ENCODE assay signal across 16 cellular contexts in the genomic region with DNA sequence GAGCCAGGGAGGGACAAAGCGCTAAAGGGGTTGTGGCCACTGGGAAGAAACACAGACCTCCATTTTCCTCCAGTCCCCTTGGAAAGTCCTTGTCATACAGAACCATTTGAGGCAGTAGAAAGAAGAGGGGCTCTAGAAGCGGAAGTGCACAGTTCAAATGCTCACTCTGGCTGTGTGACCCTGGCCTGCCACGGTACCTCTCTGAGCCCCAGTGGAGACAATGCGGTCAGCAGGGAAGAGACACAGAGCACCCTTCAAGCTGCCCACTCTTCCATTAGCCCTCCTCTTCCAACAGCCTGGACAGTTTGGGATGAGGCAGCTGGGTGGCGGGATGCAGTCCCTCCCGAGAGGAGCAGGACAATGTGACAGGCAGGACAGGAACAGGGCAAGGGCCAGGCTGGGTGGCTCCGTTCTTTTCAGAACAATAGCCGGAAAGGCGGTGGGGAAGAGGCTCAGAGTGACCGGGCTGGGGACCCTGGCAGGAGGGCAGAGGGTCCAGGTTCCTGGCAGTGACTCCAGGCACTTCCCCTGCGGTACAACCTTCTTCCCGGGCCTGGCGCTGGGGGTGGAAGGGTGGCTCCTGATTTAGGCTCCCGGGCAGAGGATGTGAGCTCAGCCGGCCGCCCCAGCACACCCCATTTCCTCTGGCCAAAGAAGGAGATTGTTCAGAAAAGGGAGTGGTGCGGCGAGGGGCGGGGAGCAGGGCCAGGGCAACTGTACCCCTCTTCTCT. TPM values are rescaled to one million over a fixed set of nuclear protein-coding genes. Genes with fewer than 3 reads are reported as not detected.
DNase-seq lines count a peak whose midpoint lies in the region; ATAC-seq and TF ChIP-seq lines count a peak whose summit lies in the region.
"Had no signal": no experiment of that assay in that cellular context is flagged by ENCODE, and none has a peak within 500 bp of the region (broad histone marks: within the 10 kb centered on the region; RNA-seq: fewer than 3 reads in every experiment).

No MANE protein-coding gene starts in this region.

- peak overlapping the region; percentile 44 for H3K23ac ChIP-seq in trophoblast cell (ENCODE audit: low read length)

- H2BK5ac ChIP-seq in trophoblast cell (ENCODE audit: low read depth, low read length, poor library complexity), result no peak overlapping the region

- H2AK5ac ChIP-seq in trophoblast cell (ENCODE audit: low read length), result no peak overlapping the region

- H2BK12ac ChIP-seq in trophoblast cell (ENCODE audit: low read length), result no peak overlapping the region

- peak; percentile 48 for DNase-seq in dermis blood vessel endothelial cell
- peak; percentile 69 for DNase-seq in right atrium auricular region (ENCODE audit: low spot score)
- no peak for DNase-seq in trophoblast cell
- DNase-seq in uterus, result peak in 1 of 2 donors; percentile 68
- no peak for DNase-seq in DMS53 (lab: John Stamatoyannopoulos, UW)
- DNase-seq in activated T-cell treated with anti-CD3 and anti-CD28 coated beads, Interleukin-2, amount 50 U/mL, for 1 hour, result no peak
- no peak for DNase-seq in UCSD-AML1 (lab: John Stamatoyannopoulos, UW; ENCODE audit: unreplicated experiment)
- DNase-seq: activated naive CD4-positive, alpha-beta T cell treated with anti-CD3 and anti-CD28 coated beads for 36 hours; CD4-positive, CD25-positive, alpha-beta regulatory T cell; central memory CD4-positive, alpha-beta T cell; NCI-H1694 treated with DMSO at 0.1 percent for 48 hours; NCI-H510A treated with DMSO at 0.1 percent for 48 hours had no signal

- TF ChIP-seq CTCF in right atrium auricular region (IDR thresholded peaks at IDR 0.05) (no peak), uterus (IDR thresholded peaks at IDR 0.05) (no peak)

- TF ChIP-seq POLR2A in uterus (IDR thresholded peaks at IDR 0.05), result peak; percentile 12 to 22

- peaks cover 0 to 69% of the 10 kb centered on the region in 2 donors for H3K4me1 ChIP-seq in right atrium auricular region
- H3K4me1 ChIP-seq in trophoblast cell (ENCODE audit: control insufficient read depth in 1 of 2, insufficient read depth in 2 of 2, low read length in 2 of 2), result peaks cover 8 to 9% of the 10 kb centered on the region in 2 experiments
- H3K4me1 ChIP-seq in uterus, result peaks cover 0 to 27% of the 10 kb centered on the region in 2 donors

- H3K79me1 ChIP-seq in trophoblast cell (ENCODE audit: low read length), result no peaks in the 10 kb centered on the region

- H3K9ac ChIP-seq in trophoblast cell (ENCODE audit: low read length), result no peak overlapping the region

- ATAC-seq in GM19395 (IDR thresholded peaks at IDR 0.05; ENCODE audit: unreplicated experiment), result no peak

- no peak overlapping the region for H4K8ac ChIP-seq in trophoblast cell (ENCODE audit: low read depth, low read length)

- no peak overlapping the region for H4K12ac ChIP-seq in trophoblast cell (ENCODE audit: low read depth, low read length)

- H3K9me3 ChIP-seq in right atrium auricular region (no peaks in the 10 kb centered on the region), trophoblast cell (ENCODE audit: insufficient read depth, low read depth, low read length) (no peaks in the 10 kb centered on the region), uterus (no peaks in the 10 kb centered on the region)
- H3K9me3 ChIP-seq: neutrophil had no signal

- no CpG with 5 or more reads among the region's 19 CpGs for WGBS in trophoblast cell (ENCODE audit: extremely low coverage, insufficient coverage, insufficient read length)

- no peak overlapping the region for H2AFZ ChIP-seq in trophoblast cell (ENCODE audit: insufficient read depth, low read length, poor library complexity)
- H2AFZ ChIP-seq: hepatocyte had no signal

- H3K4me3 ChIP-seq in right atrium auricular region (peak overlapping the region; percentile 18 to 22), trophoblast cell (ENCODE audit: low read depth, low read length) (no peak overlapping the region), uterus (no peak overlapping the region)
- H3K4me3 ChIP-seq: hepatocyte had no signal

- H2BK120ac ChIP-seq in trophoblast cell (ENCODE audit: insufficient read depth, low read length, poor library complexity), result no peak overlapping the region

- no peak overlapping the region for H3K18ac ChIP-seq in trophoblast cell (ENCODE audit: low read length)

- intact Hi-C loops in uterus (cut with DNase I; ENCODE audit: low total_unique reads), result no loop called here

- H3K36me3 ChIP-seq in right atrium auricular region (peaks cover 47% of the 10 kb centered on the region), trophoblast cell (ENCODE audit: control insufficient read depth in 1 of 2, insufficient read depth in 2 of 2, low read length in 2 of 2) (peaks cover 32 to 52% of the 10 kb centered on the region in 2 experiments), uterus (no peaks in the 10 kb centered on the region)
- H3K36me3 ChIP-seq: neutrophil had no signal

- no peak overlapping the region for H3K4me2 ChIP-seq in trophoblast cell (ENCODE audit: low read length)
- H3K4me2 ChIP-seq: hepatocyte had no signal

- H3K27ac ChIP-seq in right atrium auricular region, result peak overlapping the region; percentile 93 to 97
- H3K27ac ChIP-seq in trophoblast cell (ENCODE audit: low read depth, low read length), result no peak overlapping the region
- peak overlapping the region; percentile 53 to 91 for H3K27ac ChIP-seq in uterus
- H3K27ac ChIP-seq: hepatocyte, neutrophil, VCaP had no signal

- H3K27me3 ChIP-seq in right atrium auricular region, result no peaks in the 10 kb centered on the region
- no peaks in the 10 kb centered on the region for H3K27me3 ChIP-seq in trophoblast cell (ENCODE audit: insufficient read depth, low read length)
- no peaks in the 10 kb centered on the region for H3K27me3 ChIP-seq in uterus
- H3K27me3 ChIP-seq: hepatocyte had no signal

- no peak overlapping the region for H4K91ac ChIP-seq in trophoblast cell (ENCODE audit: low read depth, low read length)

- H3K79me2 ChIP-seq in trophoblast cell (ENCODE audit: control insufficient read depth, insufficient read depth, low read length, poor library complexity), result peaks cover 2% of the 10 kb centered on the region

- no peak overlapping the region for H3K14ac ChIP-seq in trophoblast cell (ENCODE audit: low read length)

- H3K4ac ChIP-seq in trophoblast cell (ENCODE audit: low read depth, low read length), result no peak overlapping the region

RNA-seq across cellular contexts. Expression of a gene that starts 5.6 kb away (rescaled TPM):
- total RNA-seq in dermis blood vessel endothelial cell, result 12.1 and 30.4 TPM in 2 replicates
- 10 to 100 TPM; 18.3 to 28.7 TPM for total RNA-seq in right atrium auricular region
- polyA plus RNA-seq in trophoblast cell (2013), result 5.6 and 5.7 TPM in 2 replicates
- total RNA-seq in uterus, result 100 to 1,000 TPM in 1 of 4 donors, 10 to 100 TPM in 1, 1 to 10 TPM in 2; 7.4 to 122 (median 15.5) TPM

RNA-seq across cellular contexts. Expression of a gene that starts 6.6 kb away (rescaled TPM):
- total RNA-seq in dermis blood vessel endothelial cell (14.5 and 16.8 TPM in 2 replicates), right atrium auricular region (10 to 100 TPM in 1 of 2 donors, 1 to 10 TPM in 1; 9.6 to 13.8 TPM), uterus (100 to 1,000 TPM in 1 of 4 donors, 10 to 100 TPM in 3; 17.4 to 102 (median 20.6) TPM)
- 10.4 and 11.3 TPM in 2 replicates for polyA plus RNA-seq in trophoblast cell (2013)

RNA-seq across cellular contexts. Expression of a gene that starts 15.8 kb away (rescaled TPM):
- total RNA-seq in dermis blood vessel endothelial cell (14.8 and 21.9 TPM in 2 replicates), right atrium auricular region (1 to 10 TPM; 4.1 to 8.5 TPM), uterus (10 to 100 TPM in 3 of 4 donors, 1 to 10 TPM in 1; 3.1 to 31.9 (median 14.0) TPM)
- polyA plus RNA-seq in trophoblast cell (2013), result 25.4 and 29.0 TPM in 2 replicates

RNA-seq across cellular contexts. Expression of a gene that starts 53.3 kb away (rescaled TPM):
- total RNA-seq in dermis blood vessel endothelial cell (50.4 and 70.6 TPM in 2 replicates), right atrium auricular region (10 to 100 TPM; 56.3 to 61.6 TPM), uterus (10 to 100 TPM in 2 of 4 donors, 1 to 10 TPM in 2; 3.8 to 91.2 (median 26.0) TPM)
- polyA plus RNA-seq in trophoblast cell (2013), result 64.9 and 65.9 TPM in 2 replicates

Comparison
In these comparisons a context has a peak if more than half of its experiments do, and no peak if none do; other contexts are left out.
1. DNase-seq: peak in dermis blood vessel endothelial cell (single experiment) and right atrium auricular region (single experiment); none in trophoblast cell (0 of 2), DMS53 (single experiment), activated T-cell treated with anti-CD3 and anti-CD28 coated beads, Interleukin-2, amount 50 U/mL, for 1 hour (single experiment) and UCSD-AML1 (single experiment).
2. H3K4me3 ChIP-seq: peak in right atrium auricular region (2 of 2); none in trophoblast cell (single experiment) and uterus (0 of 2).